In genomic region chr10:34916368-34916767, GRCh38 we compare ENCODE assay signal across 13 cellular contexts.
A peak's percentile ranks its signal among the peaks of the same experiment; 100 is the strongest.
DNase-seq lines count a peak whose midpoint lies in the region; ATAC-seq, FAIRE-seq and TF ChIP-seq lines count a peak whose summit lies in the region.
"Had no signal": no experiment of that assay in that cellular context is flagged by ENCODE, and none has a peak within 500 bp of the region (broad histone marks: within the 10 kb centered on the region; RNA-seq: fewer than 3 reads in every experiment).

No MANE protein-coding gene starts in this region.

- TF ChIP-seq CTCF in gastrocnemius medialis (IDR thresholded peaks at IDR 0.05 in 4 of 5, conservative IDR thresholded peaks at IDR 0.05 in 1 of 5) (no peak), hepatocyte (IDR thresholded peaks at IDR 0.05; ENCODE audit: poor library complexity) (no peak)

- H3K27me3 ChIP-seq in adipocyte (replicated peaks; ENCODE audit: control insufficient read depth, insufficient read depth, low read length) (peaks cover 11% of the 10 kb centered on the region), gastrocnemius medialis (peaks cover 0 to 5% (median 3%) of the 10 kb centered on the region in 3 donors), hepatocyte (no peaks in the 10 kb centered on the region)
- H3K27me3 ChIP-seq: transverse colon had no signal

- H3K4me1 ChIP-seq in adipocyte (ENCODE audit: control insufficient read depth, insufficient read depth, low read length) (peaks cover 18% of the 10 kb centered on the region), gastrocnemius medialis (no peaks in the 10 kb centered on the region), hepatocyte (ENCODE audit: insufficient read depth) (no peaks in the 10 kb centered on the region)
- H3K4me1 ChIP-seq: transverse colon had no signal

- no peaks in the 10 kb centered on the region for H3K36me3 ChIP-seq in adipocyte (ENCODE audit: control insufficient read depth, insufficient read depth, low read length, severe bottlenecking)
- H3K36me3 ChIP-seq in gastrocnemius medialis, result no peaks in the 10 kb centered on the region
- no peaks in the 10 kb centered on the region for H3K36me3 ChIP-seq in hepatocyte (replicated peaks; ENCODE audit: insufficient read depth, low read depth)
- H3K36me3 ChIP-seq: transverse colon had no signal

- ATAC-seq in GM19328 (IDR thresholded peaks at IDR 0.05; ENCODE audit: unreplicated experiment), result no peak
- no peak for ATAC-seq in gastrocnemius medialis

- no peaks in the 10 kb centered on the region for H4K20me1 ChIP-seq in hepatocyte (ENCODE audit: insufficient read depth, poor library complexity, severe bottlenecking)

- intact Hi-C loops in gastrocnemius medialis (cut with DNase I; ENCODE audit: low total_unique reads), result no loop called here

- H3K9me3 ChIP-seq in adipocyte (ENCODE audit: control insufficient read depth, low read length) (no peaks in the 10 kb centered on the region), gastrocnemius medialis (no peaks in the 10 kb centered on the region), hepatocyte (ENCODE audit: low read depth) (no peaks in the 10 kb centered on the region)
- H3K9me3 ChIP-seq: transverse colon had no signal

- H3K9ac ChIP-seq in adipocyte (ENCODE audit: low read length), result peak overlapping the region; percentile 47

- FAIRE-seq in H54 (lab: Jason Lieb, UNC), result peak; percentile 84

- H3K79me2 ChIP-seq in hepatocyte, result no peaks in the 10 kb centered on the region

- H3K27ac ChIP-seq in gastrocnemius medialis (no peak overlapping the region), hepatocyte (no peak overlapping the region)
- H3K27ac ChIP-seq: transverse colon had no signal

- in situ Hi-C loops in gastrocnemius medialis (cut with MboI; ENCODE audit: low sequenced_read_pairs in 4 of 4), result no loop called here

- 62% methylated on average over 3 of the region's 3 CpGs for WGBS in hepatocyte (ENCODE audit: low lambda C conversion rate, missing lambda C conversion rate)

- no peak overlapping the region for H2AFZ ChIP-seq in hepatocyte

- no peak for TF ChIP-seq POLR2A in H54 (IDR thresholded peaks at IDR 0.05; ENCODE audit: low read depth, low read length)
- TF ChIP-seq POLR2A in gastrocnemius medialis (IDR thresholded peaks at IDR 0.05), result no peak

- DNase-seq in AG08396 (ENCODE audit: low spot score), result peak; percentile 56
- peak; percentile 34 for DNase-seq in H54 (ENCODE audit: insufficient read length, low spot score)
- DNase-seq in adipocyte (ENCODE audit: low read depth), result peak; percentile 79
- DNase-seq in glomerular visceral epithelial cell (ENCODE audit: extremely low spot score), result peak; percentile 78
- no peak for DNase-seq in gastrocnemius medialis
- no peak for DNase-seq in GDM1 (lab: John Stamatoyannopoulos, UW)
- no peak for DNase-seq in hepatocyte (ENCODE audit: low spot score)
- DNase-seq: activated CD4-positive, CD25-positive, alpha-beta regulatory T cell treated with anti-CD3 and anti-CD28 coated beads, Interleukin-2, amount 50 U/mL, for 72 hours; DMS79 treated with DMSO at 0.1 percent for 48 hours; SHP77 treated with DMSO at 0.1 percent for 48 hours; stimulated activated CD4-positive, alpha-beta T cell treated with anti-CD3 and anti-CD28 coated beads, Interleukin-4, amount 100 ng/mL, for 4 hours; transverse colon had no signal

- H3K4me3 ChIP-seq in adipocyte (ENCODE audit: low read length) (no peak overlapping the region), gastrocnemius medialis (no peak overlapping the region), hepatocyte (no peak overlapping the region)
- H3K4me3 ChIP-seq: transverse colon had no signal

- no peak overlapping the region for H3K4me2 ChIP-seq in hepatocyte

- no peaks in the 10 kb centered on the region for H3K9me2 ChIP-seq in hepatocyte (replicated peaks; ENCODE audit: insufficient read depth)

Comparison
In these comparisons a context has a peak if more than half of its experiments do, and no peak if none do; other contexts are left out.
1. DNase-seq: peak in AG08396 (single experiment), H54 (single experiment), adipocyte (single experiment) and glomerular visceral epithelial cell (single experiment); none in gastrocnemius medialis (0 of 2), GDM1 (single experiment) and hepatocyte (single experiment).